Comparison of ENCODE assay signal across 8 cellular contexts in genomic region chr17:29588561-29589411, GRCh38. TPM values are rescaled to one million over a fixed set of nuclear protein-coding genes. Genes with fewer than 3 reads are reported as not detected.
DNase-seq lines count a peak whose midpoint lies in the region; ATAC-seq and TF ChIP-seq lines count a peak whose summit lies in the region.

No MANE protein-coding gene starts in this region.

- peak; percentile 40 to 82 for DNase-seq in NCI-H526 (lab: John Stamatoyannopoulos, UW)
- DNase-seq in activated gamma-delta T cell treated with anti-CD3 and anti-CD28 coated beads, Interleukin-2, amount 50 U/mL, for 16 hours (ENCODE audit: low read depth), result peak; percentile 50
- DNase-seq in heart left ventricle, result peak in 3 of 5 donors; percentile 51 to 57 (median 54)
- peak; percentile 69 for DNase-seq in retina
- no peak for DNase-seq in mucosa of gallbladder (ENCODE audit: low spot score)

- H3K9me3 ChIP-seq in HEK293 (ENCODE audit: control insufficient read depth, insufficient read depth, low read depth, low read length), result no peaks in the 10 kb centered on the region
- no peaks in the 10 kb centered on the region for H3K9me3 ChIP-seq in heart left ventricle

- peaks cover 23% of the 10 kb centered on the region for H3K4me1 ChIP-seq in HEK293 (ENCODE audit: control insufficient read depth, insufficient read depth, low read length)
- peaks cover 5 to 87% (median 74%) of the 10 kb centered on the region in 12 donors for H3K4me1 ChIP-seq in heart left ventricle

- 0 to 2% (median 1%) methylated on average over 18 to 72 of the region's 72 CpGs for WGBS in heart left ventricle, 4 donors

- H3K36me3 ChIP-seq in HEK293 (ENCODE audit: control insufficient read depth in 2 of 2, insufficient read depth in 1 of 2, low read length in 2 of 2) (peaks cover 0 to 16% of the 10 kb centered on the region in 2 experiments; a peak in 1 of 3 replicates), heart left ventricle (no peaks in the 10 kb centered on the region)

- ATAC-seq in heart left ventricle (no peak), HG03196 (IDR thresholded peaks at IDR 0.05; ENCODE audit: unreplicated experiment) (no peak)

- POLR2A ChIA-PET in HEK293 (lab: Yijun Ruan, JAX), result interaction anchor here (0.7 to 1.8 kb wide), 6 partner anchors 12 to 295 kb away, joined by 3 to 8 read pairs (median 4); partner anchors contain the start of genes NUFIP2 and TP53I13

- CTCF ChIA-PET in HEK293 (lab: Yijun Ruan, JAX), result interaction anchor here (0.6 to 1.8 kb wide), 6 partner anchors 8 to 439 kb away, joined by 3 to 7 read pairs (median 4); partner anchors contain the start of gene CORO6

- H3K27me3 ChIP-seq in heart left ventricle, result no peaks in the 10 kb centered on the region

- intact Hi-C loops in heart left ventricle (cut with DNase I), result loop anchor here in 3 of 10 donors (2.0 to 10.0 kb wide), 4 partner anchors 20 to 506 kb away; partner anchors contain the start of gene TP53I13 (in 1 of the 3)

- TF ChIP-seq POLR2A in heart left ventricle (IDR thresholded peaks at IDR 0.05), result no peak

- H3K4me3 ChIP-seq in GM08714 (ENCODE audit: low read length) (peak overlapping the region; percentile 61), HEK293 (ENCODE audit: low read depth, low read length) (peak overlapping the region; percentile 86), heart left ventricle (peak overlapping the region; percentile 59 to 98 (median 87))

- peak overlapping the region; percentile 55 for H3K27ac ChIP-seq in HEK293 (ENCODE audit: extremely low read depth, low read depth, low read length)
- H3K27ac ChIP-seq in heart left ventricle, result peak overlapping the region; percentile 84 to 97 (median 89)

- TF ChIP-seq CTCF in HEK293 (tag by site-specific recombination; IDR thresholded peaks at IDR 0.05), result peak; percentile 19; the same call in 1 of the 2 replicates
- TF ChIP-seq CTCF in heart left ventricle (IDR thresholded peaks at IDR 0.05), result no peak

TF ChIP-seq in HEK293, 187 proteins besides CTCF, POLR2A, EP300 and RAD21 (continues in another document):
- TF ChIP-seq ZNF24 (tag by site-specific recombination; IDR thresholded peaks at IDR 0.05), result no peak
- no peak for TF ChIP-seq SCRT1 (tag by site-specific recombination; IDR thresholded peaks at IDR 0.05; ENCODE audit: borderline replicate concordance)
- peak; percentile 89 for TF ChIP-seq ZNF341 (tag by site-specific recombination; IDR thresholded peaks at IDR 0.05; ENCODE audit: low read depth)
- TF ChIP-seq ZNF561 (tag by site-specific recombination; IDR thresholded peaks at IDR 0.05; ENCODE audit: borderline replicate concordance), result no peak
- no peak for TF ChIP-seq PRDM4 (tag by site-specific recombination; IDR thresholded peaks at IDR 0.05)
- no peak for TF ChIP-seq MEIS1 (CRISPR knock-in tag; IDR thresholded peaks at IDR 0.05; ENCODE audit: borderline replicate concordance)
- TF ChIP-seq, protein P1, sequence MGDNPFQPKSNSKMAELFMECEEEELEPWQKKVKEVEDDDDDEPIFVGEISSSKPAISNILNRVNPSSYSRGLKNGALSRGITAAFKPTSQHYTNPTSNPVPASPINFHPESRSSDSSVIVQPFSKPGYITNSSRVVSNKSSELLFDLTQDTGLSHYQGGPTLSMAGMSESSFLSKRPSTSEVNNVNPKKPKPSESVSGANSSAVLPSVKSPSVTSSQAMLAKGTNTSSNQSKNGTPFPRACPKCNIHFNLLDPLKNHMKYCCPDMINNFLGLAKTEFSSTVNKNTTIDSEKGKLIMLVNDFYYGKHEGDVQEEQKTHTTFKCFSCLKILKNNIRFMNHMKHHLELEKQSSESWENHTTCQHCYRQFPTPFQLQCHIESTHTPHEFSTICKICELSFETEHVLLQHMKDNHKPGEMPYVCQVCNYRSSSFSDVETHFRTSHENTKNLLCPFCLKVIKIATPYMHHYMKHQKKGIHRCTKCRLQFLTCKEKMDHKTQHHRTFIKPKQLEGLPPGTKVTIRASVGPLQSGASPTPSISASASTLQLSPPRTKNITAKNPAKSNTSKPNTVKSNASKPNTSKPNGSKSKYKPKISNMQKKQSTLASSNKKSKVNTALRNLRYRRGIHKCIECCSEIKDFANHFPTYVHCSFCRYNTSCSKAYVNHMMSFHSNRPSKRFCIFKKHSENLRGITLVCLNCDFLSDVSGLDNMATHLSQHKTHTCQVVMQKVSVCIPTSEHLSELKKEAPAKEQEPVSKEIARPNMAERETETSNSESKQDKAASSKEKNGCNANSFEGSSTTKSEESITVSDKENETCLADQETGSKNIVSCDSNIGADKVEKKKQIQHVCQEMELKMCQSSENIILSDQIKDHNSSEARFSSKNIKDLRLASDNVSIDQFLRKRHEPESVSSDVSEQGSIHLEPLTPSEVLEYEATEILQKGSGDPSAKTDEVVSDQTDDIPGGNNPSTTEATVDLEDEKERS (tag by site-specific recombination; IDR thresholded peaks at IDR 0.05), result no peak
- TF ChIP-seq SCRT2 (tag by site-specific recombination; IDR thresholded peaks at IDR 0.05), result no peak
- peak; percentile 32; the same call in 1 of the 2 replicates for TF ChIP-seq ZBTB11 (tag by site-specific recombination; conservative IDR thresholded peaks at IDR 0.05; ENCODE audit: low read depth)
- TF ChIP-seq ZNF701 (tag by site-specific recombination; IDR thresholded peaks at IDR 0.05), result no peak
- TF ChIP-seq, protein P2, sequence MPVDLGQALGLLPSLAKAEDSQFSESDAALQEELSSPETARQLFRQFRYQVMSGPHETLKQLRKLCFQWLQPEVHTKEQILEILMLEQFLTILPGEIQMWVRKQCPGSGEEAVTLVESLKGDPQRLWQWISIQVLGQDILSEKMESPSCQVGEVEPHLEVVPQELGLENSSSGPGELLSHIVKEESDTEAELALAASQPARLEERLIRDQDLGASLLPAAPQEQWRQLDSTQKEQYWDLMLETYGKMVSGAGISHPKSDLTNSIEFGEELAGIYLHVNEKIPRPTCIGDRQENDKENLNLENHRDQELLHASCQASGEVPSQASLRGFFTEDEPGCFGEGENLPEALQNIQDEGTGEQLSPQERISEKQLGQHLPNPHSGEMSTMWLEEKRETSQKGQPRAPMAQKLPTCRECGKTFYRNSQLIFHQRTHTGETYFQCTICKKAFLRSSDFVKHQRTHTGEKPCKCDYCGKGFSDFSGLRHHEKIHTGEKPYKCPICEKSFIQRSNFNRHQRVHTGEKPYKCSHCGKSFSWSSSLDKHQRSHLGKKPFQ (tag by site-specific recombination; IDR thresholded peaks at IDR 0.05), result no peak

RNA-seq across cellular contexts. Expression of gene GIT1, which starts 0.7 kb away (rescaled TPM):
- 10 to 100 TPM; 23.1 to 52.9 (median 31.4) TPM for total RNA-seq in heart left ventricle
- 10 to 100 TPM; 23.0 to 37.8 TPM for polyA plus RNA-seq in heart left ventricle
- 56.1 TPM for total RNA-seq in mucosa of gallbladder

RNA-seq across cellular contexts. Expression of gene ANKRD13B, which starts 4.1 kb away (rescaled TPM):
- total RNA-seq in heart left ventricle, result 1 to 10 TPM; 4.4 to 9.9 (median 6.1) TPM
- polyA plus RNA-seq in heart left ventricle, result 10 to 100 TPM in 1 of 2 donors, 1 to 10 TPM in 1; 4.1 to 12.7 TPM
- 13.4 TPM for total RNA-seq in mucosa of gallbladder

RNA-seq across cellular contexts. Expression of gene TP53I13, which starts 20.3 kb away (rescaled TPM):
- total RNA-seq in heart left ventricle (10 to 100 TPM; 23.8 to 65.5 (median 38.3) TPM), mucosa of gallbladder (109 TPM)
- polyA plus RNA-seq in heart left ventricle, result 10 to 100 TPM; 65.1 to 93.0 TPM

RNA-seq across cellular contexts. Expression of gene ABHD15, which starts 21.9 kb away (rescaled TPM):
- 10 to 100 TPM in 2 of 9 donors, 1 to 10 TPM in 7; 5.3 to 13.1 (median 9.0) TPM for total RNA-seq in heart left ventricle
- 1 to 10 TPM; 4.0 to 8.2 TPM for polyA plus RNA-seq in heart left ventricle
- total RNA-seq in mucosa of gallbladder, result 23.7 TPM

RNA-seq across cellular contexts. Expression of gene CORO6, which starts 33.9 kb away (rescaled TPM):
- total RNA-seq in heart left ventricle, result 100 to 1,000 TPM in 3 of 9 donors, 10 to 100 TPM in 6; 72.1 to 115 (median 95.5) TPM
- 10 to 100 TPM; 50.7 to 96.2 TPM for polyA plus RNA-seq in heart left ventricle
- total RNA-seq in mucosa of gallbladder, result 12.9 TPM
